Comparison of ENCODE assay signal across 2 cellular contexts in the genomic region with DNA sequence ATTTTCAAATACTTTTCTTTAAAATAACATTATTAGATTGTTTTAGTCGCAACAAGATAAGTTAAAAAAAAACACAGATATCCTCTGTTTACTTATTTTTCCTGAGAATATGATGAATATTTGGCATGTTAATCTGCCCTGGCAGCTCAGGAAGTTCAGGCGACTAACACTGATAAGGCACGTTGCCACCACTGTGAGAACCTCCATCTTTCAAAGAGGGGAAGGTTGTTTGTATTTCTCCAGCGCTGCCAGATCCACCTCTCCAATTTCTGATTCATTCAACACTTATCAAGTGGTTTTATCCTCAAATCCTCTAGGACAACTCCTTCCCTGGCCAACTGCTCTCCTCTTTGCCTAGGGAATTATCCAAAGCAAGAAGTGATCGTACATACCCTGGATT.
TF ChIP-seq lines count a peak whose summit lies in the region.

No MANE protein-coding gene starts in this region.

TF ChIP-seq in GM12878, 131 proteins besides CTCF, POLR2A, EP300 and RAD21:
- TF ChIP-seq, protein P1, sequence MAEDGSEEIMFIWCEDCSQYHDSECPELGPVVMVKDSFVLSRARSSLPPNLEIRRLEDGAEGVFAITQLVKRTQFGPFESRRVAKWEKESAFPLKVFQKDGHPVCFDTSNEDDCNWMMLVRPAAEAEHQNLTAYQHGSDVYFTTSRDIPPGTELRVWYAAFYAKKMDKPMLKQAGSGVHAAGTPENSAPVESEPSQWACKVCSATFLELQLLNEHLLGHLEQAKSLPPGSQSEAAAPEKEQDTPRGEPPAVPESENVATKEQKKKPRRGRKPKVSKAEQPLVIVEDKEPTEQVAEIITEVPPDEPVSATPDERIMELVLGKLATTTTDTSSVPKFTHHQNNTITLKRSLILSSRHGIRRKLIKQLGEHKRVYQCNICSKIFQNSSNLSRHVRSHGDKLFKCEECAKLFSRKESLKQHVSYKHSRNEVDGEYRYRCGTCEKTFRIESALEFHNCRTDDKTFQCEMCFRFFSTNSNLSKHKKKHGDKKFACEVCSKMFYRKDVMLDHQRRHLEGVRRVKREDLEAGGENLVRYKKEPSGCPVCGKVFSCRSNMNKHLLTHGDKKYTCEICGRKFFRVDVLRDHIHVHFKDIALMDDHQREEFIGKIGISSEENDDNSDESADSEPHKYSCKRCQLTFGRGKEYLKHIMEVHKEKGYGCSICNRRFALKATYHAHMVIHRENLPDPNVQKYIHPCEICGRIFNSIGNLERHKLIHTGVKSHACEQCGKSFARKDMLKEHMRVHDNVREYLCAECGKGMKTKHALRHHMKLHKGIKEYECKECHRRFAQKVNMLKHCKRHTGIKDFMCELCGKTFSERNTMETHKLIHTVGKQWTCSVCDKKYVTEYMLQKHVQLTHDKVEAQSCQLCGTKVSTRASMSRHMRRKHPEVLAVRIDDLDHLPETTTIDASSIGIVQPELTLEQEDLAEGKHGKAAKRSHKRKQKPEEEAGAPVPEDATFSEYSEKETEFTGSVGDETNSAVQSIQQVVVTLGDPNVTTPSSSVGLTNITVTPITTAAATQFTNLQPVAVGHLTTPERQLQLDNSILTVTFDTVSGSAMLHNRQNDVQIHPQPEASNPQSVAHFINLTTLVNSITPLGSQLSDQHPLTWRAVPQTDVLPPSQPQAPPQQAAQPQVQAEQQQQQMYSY (CRISPR knock-in tag; IDR thresholded peaks at IDR 0.05): no peak
- TF ChIP-seq ZNF384 (IDR thresholded peaks at IDR 0.05; ENCODE audit: borderline replicate concordance, low read depth, low read length): no peak
- no peak for TF ChIP-seq YY1 (IDR thresholded peaks at IDR 0.05; ENCODE audit: low read depth, low read length)
- TF ChIP-seq, protein P2, sequence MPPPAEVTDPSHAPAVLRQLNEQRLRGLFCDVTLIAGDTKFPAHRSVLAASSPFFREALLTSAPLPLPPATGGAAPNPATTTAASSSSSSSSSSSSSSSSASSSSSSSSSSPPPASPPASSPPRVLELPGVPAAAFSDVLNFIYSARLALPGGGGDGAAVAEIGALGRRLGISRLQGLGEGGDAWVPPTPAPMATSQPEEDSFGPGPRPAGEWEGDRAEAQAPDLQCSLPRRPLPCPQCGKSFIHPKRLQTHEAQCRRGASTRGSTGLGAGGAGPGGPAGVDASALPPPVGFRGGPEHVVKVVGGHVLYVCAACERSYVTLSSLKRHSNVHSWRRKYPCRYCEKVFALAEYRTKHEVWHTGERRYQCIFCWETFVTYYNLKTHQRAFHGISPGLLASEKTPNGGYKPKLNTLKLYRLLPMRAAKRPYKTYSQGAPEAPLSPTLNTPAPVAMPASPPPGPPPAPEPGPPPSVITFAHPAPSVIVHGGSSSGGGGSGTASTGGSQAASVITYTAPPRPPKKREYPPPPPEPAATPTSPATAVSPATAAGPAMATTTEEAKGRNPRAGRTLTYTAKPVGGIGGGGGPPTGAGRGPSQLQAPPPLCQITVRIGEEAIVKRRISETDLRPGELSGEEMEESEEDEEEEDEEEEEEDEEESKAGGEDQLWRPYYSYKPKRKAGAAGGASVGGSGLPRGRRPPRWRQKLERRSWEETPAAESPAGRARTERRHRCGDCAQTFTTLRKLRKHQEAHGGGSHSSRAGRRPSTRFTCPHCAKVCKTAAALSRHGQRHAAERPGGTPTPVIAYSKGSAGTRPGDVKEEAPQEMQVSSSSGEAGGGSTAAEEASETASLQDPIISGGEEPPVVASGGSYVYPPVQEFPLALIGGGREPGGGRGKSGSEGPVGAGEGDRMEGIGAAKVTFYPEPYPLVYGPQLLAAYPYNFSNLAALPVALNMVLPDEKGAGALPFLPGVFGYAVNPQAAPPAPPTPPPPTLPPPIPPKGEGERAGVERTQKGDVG (CRISPR knock-in tag; IDR thresholded peaks at IDR 0.05): no peak

TF ChIP-seq in GM12891, 5 proteins besides CTCF, POLR2A, EP300 and RAD21:
- TF ChIP-seq POU2F2 (IDR thresholded peaks at IDR 0.05; ENCODE audit: low read depth, low read length): no peak
- TF ChIP-seq TAF1 (IDR thresholded peaks at IDR 0.05; ENCODE audit: low read depth, low read length): no peak
- no peak for TF ChIP-seq PAX5 (IDR thresholded peaks at IDR 0.05; ENCODE audit: insufficient read depth, low read length, severe bottlenecking)
TF ChIP-seq in GM12891: peak in this region for 0.
